2 cellular contexts compared by ENCODE assay signal in the genomic region with DNA sequence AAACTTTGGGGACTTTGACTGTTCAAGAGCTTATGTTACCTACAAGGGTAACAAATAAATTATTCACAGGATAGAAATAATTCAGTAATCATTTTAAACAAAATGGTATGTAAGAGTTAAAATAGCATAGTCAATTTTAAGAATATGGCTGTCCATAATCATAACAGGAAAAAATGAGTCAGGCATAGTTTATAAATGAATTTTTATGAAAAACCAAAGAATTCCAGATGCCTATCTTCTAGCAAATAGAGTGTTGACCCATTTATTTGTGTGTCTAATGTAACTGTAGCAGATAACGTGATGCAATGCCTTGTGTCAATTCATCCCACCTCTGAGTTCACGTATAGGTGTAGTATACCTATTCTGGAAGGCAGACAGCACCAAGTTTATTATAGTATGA.
TF ChIP-seq lines count a peak whose summit lies in the region.

No MANE protein-coding gene starts in this region.

TF ChIP-seq in SK-N-SH, 30 proteins besides CTCF, POLR2A, EP300 and RAD21 (continued from another document):
- TF ChIP-seq, protein P1, sequence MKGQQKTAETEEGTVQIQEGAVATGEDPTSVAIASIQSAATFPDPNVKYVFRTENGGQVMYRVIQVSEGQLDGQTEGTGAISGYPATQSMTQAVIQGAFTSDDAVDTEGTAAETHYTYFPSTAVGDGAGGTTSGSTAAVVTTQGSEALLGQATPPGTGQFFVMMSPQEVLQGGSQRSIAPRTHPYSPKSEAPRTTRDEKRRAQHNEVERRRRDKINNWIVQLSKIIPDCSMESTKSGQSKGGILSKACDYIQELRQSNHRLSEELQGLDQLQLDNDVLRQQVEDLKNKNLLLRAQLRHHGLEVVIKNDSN (IDR thresholded peaks at IDR 0.05; ENCODE audit: borderline replicate concordance, low read depth): no peak
- TF ChIP-seq RFX5 (IDR thresholded peaks at IDR 0.05; ENCODE audit: low read length) (no peak), YY1 (IDR thresholded peaks at IDR 0.05; ENCODE audit: low read depth) (no peak), TCF12 (IDR thresholded peaks at IDR 0.05) (no peak), RCOR1 (IDR thresholded peaks at IDR 0.05; ENCODE audit: low read length) (no peak), MXI1 (IDR thresholded peaks at IDR 0.05; ENCODE audit: low read depth, low read length) (no peak), JUND (IDR thresholded peaks at IDR 0.05) (no peak), POLR2AphosphoS5 (IDR thresholded peaks at IDR 0.05; ENCODE audit: low read depth, low read length) (no peak), FOSL2 (IDR thresholded peaks at IDR 0.05; ENCODE audit: borderline replicate concordance, low read depth) (no peak), SIN3A (IDR thresholded peaks at IDR 0.05; ENCODE audit: borderline replicate concordance, low read depth, low read length) (no peak), NFIC (IDR thresholded peaks at IDR 0.05; ENCODE audit: borderline replicate concordance) (no peak), MEF2A (IDR thresholded peaks at IDR 0.05; ENCODE audit: borderline replicate concordance, low read depth) (no peak), TEAD4 (IDR thresholded peaks at IDR 0.05; ENCODE audit: borderline replicate concordance, insufficient read depth) (no peak), SMC3 (IDR thresholded peaks at IDR 0.05; ENCODE audit: low read depth, low read length) (no peak)
- TF ChIP-seq, protein P2, sequence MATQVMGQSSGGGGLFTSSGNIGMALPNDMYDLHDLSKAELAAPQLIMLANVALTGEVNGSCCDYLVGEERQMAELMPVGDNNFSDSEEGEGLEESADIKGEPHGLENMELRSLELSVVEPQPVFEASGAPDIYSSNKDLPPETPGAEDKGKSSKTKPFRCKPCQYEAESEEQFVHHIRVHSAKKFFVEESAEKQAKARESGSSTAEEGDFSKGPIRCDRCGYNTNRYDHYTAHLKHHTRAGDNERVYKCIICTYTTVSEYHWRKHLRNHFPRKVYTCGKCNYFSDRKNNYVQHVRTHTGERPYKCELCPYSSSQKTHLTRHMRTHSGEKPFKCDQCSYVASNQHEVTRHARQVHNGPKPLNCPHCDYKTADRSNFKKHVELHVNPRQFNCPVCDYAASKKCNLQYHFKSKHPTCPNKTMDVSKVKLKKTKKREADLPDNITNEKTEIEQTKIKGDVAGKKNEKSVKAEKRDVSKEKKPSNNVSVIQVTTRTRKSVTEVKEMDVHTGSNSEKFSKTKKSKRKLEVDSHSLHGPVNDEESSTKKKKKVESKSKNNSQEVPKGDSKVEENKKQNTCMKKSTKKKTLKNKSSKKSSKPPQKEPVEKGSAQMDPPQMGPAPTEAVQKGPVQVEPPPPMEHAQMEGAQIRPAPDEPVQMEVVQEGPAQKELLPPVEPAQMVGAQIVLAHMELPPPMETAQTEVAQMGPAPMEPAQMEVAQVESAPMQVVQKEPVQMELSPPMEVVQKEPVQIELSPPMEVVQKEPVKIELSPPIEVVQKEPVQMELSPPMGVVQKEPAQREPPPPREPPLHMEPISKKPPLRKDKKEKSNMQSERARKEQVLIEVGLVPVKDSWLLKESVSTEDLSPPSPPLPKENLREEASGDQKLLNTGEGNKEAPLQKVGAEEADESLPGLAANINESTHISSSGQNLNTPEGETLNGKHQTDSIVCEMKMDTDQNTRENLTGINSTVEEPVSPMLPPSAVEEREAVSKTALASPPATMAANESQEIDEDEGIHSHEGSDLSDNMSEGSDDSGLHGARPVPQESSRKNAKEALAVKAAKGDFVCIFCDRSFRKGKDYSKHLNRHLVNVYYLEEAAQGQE (IDR thresholded peaks at IDR 0.05; ENCODE audit: low read depth, low read length): no peak
- TF ChIP-seq, protein P3, sequence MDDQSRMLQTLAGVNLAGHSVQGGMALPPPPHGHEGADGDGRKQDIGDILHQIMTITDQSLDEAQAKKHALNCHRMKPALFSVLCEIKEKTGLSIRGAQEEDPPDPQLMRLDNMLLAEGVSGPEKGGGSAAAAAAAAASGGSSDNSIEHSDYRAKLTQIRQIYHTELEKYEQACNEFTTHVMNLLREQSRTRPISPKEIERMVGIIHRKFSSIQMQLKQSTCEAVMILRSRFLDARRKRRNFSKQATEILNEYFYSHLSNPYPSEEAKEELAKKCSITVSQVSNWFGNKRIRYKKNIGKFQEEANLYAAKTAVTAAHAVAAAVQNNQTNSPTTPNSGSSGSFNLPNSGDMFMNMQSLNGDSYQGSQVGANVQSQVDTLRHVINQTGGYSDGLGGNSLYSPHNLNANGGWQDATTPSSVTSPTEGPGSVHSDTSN (IDR thresholded peaks at IDR 0.05): no peak
- TF ChIP-seq, protein P4, sequence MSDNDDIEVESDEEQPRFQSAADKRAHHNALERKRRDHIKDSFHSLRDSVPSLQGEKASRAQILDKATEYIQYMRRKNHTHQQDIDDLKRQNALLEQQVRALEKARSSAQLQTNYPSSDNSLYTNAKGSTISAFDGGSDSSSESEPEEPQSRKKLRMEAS (IDR thresholded peaks at IDR 0.05; ENCODE audit: low read depth): no peak
- TF ChIP-seq, protein P5, sequence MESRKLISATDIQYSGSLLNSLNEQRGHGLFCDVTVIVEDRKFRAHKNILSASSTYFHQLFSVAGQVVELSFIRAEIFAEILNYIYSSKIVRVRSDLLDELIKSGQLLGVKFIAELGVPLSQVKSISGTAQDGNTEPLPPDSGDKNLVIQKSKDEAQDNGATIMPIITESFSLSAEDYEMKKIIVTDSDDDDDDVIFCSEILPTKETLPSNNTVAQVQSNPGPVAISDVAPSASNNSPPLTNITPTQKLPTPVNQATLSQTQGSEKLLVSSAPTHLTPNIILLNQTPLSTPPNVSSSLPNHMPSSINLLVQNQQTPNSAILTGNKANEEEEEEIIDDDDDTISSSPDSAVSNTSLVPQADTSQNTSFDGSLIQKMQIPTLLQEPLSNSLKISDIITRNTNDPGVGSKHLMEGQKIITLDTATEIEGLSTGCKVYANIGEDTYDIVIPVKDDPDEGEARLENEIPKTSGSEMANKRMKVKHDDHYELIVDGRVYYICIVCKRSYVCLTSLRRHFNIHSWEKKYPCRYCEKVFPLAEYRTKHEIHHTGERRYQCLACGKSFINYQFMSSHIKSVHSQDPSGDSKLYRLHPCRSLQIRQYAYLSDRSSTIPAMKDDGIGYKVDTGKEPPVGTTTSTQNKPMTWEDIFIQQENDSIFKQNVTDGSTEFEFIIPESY (IDR thresholded peaks at IDR 0.05; ENCODE audit: borderline replicate concordance, low read depth): no peak

TF ChIP-seq in SK-N-SH treated with all-trans-retinoic acid at 6 μM for 48 hours, 23 proteins besides CTCF, POLR2A, EP300 and RAD21 (continued from another document):
- TF ChIP-seq, protein P6, sequence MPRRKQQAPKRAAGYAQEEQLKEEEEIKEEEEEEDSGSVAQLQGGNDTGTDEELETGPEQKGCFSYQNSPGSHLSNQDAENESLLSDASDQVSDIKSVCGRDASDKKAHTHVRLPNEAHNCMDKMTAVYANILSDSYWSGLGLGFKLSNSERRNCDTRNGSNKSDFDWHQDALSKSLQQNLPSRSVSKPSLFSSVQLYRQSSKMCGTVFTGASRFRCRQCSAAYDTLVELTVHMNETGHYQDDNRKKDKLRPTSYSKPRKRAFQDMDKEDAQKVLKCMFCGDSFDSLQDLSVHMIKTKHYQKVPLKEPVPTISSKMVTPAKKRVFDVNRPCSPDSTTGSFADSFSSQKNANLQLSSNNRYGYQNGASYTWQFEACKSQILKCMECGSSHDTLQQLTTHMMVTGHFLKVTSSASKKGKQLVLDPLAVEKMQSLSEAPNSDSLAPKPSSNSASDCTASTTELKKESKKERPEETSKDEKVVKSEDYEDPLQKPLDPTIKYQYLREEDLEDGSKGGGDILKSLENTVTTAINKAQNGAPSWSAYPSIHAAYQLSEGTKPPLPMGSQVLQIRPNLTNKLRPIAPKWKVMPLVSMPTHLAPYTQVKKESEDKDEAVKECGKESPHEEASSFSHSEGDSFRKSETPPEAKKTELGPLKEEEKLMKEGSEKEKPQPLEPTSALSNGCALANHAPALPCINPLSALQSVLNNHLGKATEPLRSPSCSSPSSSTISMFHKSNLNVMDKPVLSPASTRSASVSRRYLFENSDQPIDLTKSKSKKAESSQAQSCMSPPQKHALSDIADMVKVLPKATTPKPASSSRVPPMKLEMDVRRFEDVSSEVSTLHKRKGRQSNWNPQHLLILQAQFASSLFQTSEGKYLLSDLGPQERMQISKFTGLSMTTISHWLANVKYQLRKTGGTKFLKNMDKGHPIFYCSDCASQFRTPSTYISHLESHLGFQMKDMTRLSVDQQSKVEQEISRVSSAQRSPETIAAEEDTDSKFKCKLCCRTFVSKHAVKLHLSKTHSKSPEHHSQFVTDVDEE (CRISPR knock-in tag; IDR thresholded peaks at IDR 0.05): no peak
